Comparison of ENCODE assay signal across 9 cellular contexts in genomic region chr2:102179061-102179460, GRCh38. TPM values are rescaled to one million over a fixed set of nuclear protein-coding genes. Genes with fewer than 3 reads are reported as not detected.
"Had no signal": no experiment of that assay in that cellular context is flagged by ENCODE, and none has a peak within 500 bp of the region (broad histone marks: within the 10 kb centered on the region; RNA-seq: fewer than 3 reads in every experiment).

No MANE protein-coding gene starts in this region.

- H3K4me1 ChIP-seq: HAP-1 had no signal

- H3K27ac Mint-ChIP-seq: HFFc6, IgD-negative memory B cell had no signal

- H3K9me3 ChIP-seq: HAP-1 had no signal

- H3K36me3 ChIP-seq: HAP-1 had no signal

- DNase-seq: GM23248, GOT3, H7, HFFc6, KBM-7 had no signal

- H2AFZ ChIP-seq: GM23248 had no signal

- ATAC-seq: HCT116 had no signal

- H3K4me1 Mint-ChIP-seq: IgD-negative memory B cell had no signal

- H3K9me3 Mint-ChIP-seq: HFFc6 had no signal

- H3K4me3 ChIP-seq: GM23248, HAP-1 had no signal

- H3K27ac ChIP-seq: GM23248 had no signal

- H3K9ac ChIP-seq: GM23248 had no signal

- H3K4me3 Mint-ChIP-seq: HFFc6, IgD-negative memory B cell had no signal

RNA-seq across cellular contexts. Expression of gene IL1RL2, which starts 7.8 kb away (rescaled TPM):
- total RNA-seq: H4, H7, HFFc6 had no signal
- polyA plus RNA-seq: IgD-negative memory B cell had no signal

RNA-seq across cellular contexts. Expression of gene IL1R1, which starts 36.5 kb away (rescaled TPM):
- polyA plus RNA-seq: IgD-negative memory B cell had no signal
